8 cellular contexts compared by ENCODE assay signal in the genomic region with DNA sequence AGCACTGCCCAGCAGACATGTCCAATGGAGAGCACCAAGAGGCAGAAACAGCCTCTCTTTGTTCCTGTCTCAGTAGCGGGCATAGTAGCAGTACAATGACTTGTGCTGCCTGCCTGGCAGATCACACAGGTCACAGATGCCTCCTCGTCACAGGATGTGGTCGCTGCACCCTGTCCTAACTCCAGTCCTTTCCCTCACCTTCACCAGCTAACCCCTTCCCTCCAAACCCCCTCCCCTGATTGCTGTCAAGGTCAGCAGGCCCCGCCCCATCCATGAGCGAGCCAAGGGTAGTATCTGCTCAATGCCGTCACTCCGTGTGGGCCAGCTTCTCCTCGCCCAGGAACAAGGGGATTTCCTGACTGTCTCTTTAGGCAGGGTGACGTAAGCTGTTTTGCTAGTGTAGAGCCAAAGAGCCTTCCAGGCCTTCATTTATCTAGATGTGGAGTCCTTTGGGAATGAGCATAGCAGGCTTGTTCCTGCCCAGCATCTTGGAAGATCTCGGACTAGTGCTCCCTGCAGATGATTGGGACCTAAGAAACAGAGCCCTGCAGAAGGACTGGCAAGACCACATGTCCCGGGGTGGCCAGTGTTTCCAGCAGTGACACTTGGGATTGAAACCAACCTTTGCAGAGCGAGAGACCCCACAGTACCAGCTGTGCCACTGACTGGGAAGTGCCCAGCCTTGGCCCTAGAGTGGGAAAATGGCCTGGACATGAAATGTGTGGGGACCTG.
DNase-seq lines count a peak whose midpoint lies in the region; ATAC-seq lines count a peak whose summit lies in the region.

No MANE protein-coding gene starts in this region.

- H3K27me3 ChIP-seq in layer of hippocampus (ENCODE audit: control insufficient read depth, insufficient read depth, low read length) = no peaks in the 10 kb centered on the region

- H3K27ac ChIP-seq in angular gyrus (ENCODE audit: low read depth, low read length) (peak overlapping the region; percentile 64), layer of hippocampus (ENCODE audit: low read depth, low read length) (peak overlapping the region; percentile 44)

- peak; percentile 85 for DNase-seq in T-helper 9 cell
- DNase-seq in stimulated activated CD8-positive, alpha-beta memory T cell treated with anti-CD3 and anti-CD28 coated beads, Interleukin-15, amount 100 ng/mL, for 4 hours (ENCODE audit: low read depth in 2 of 2) = peak; percentile 53 to 56
- DNase-seq in dedifferentiated amniotic fluid mesenchymal stem cell (ENCODE audit: extremely low spot score) = no peak
- no peak for DNase-seq in glomerular visceral epithelial cell (ENCODE audit: extremely low spot score)

- ATAC-seq in GM21723 (IDR thresholded peaks at IDR 0.05; ENCODE audit: unreplicated experiment) = peak; percentile 42
- no peak for ATAC-seq in HG03442 (IDR thresholded peaks at IDR 0.05; ENCODE audit: unreplicated experiment)

Comparison
In these comparisons a context has a peak if more than half of its experiments do, and no peak if none do; other contexts are left out.
1. DNase-seq: peak in T-helper 9 cell (single experiment) and stimulated activated CD8-positive, alpha-beta memory T cell treated with anti-CD3 and anti-CD28 coated beads, Interleukin-15, amount 100 ng/mL, for 4 hours (2 of 2); none in dedifferentiated amniotic fluid mesenchymal stem cell (single experiment) and glomerular visceral epithelial cell (single experiment).